Comparison of ENCODE assay signal across 20 cellular contexts in genomic region chr20:9478801-9479200, GRCh38. TPM values are rescaled to one million over a fixed set of nuclear protein-coding genes. Genes with fewer than 3 reads are reported as not detected.
"Had no signal": no experiment of that assay in that cellular context is flagged by ENCODE, and none has a peak within 500 bp of the region (broad histone marks: within the 10 kb centered on the region; RNA-seq: fewer than 3 reads in every experiment).

No MANE protein-coding gene starts in this region.

- H3K27ac ChIP-seq: dorsolateral prefrontal cortex, foreskin keratinocyte, left ventricle myocardium inferior, lower lobe of right lung, pancreas had no signal

- ATAC-seq: esophagus mucosa, foreskin keratinocyte, lower lobe of right lung, pancreas, right cardiac atrium had no signal

- H3K4me3 ChIP-seq: dorsolateral prefrontal cortex, left ventricle myocardium inferior, lower lobe of right lung, pancreas, smooth muscle cell had no signal

- H3K36me3 ChIP-seq: lower lobe of right lung, pancreas had no signal

- H3K4me1 ChIP-seq: foreskin keratinocyte, left ventricle myocardium inferior, lower lobe of right lung, pancreas had no signal

- FAIRE-seq: endometrium, keratinocyte, pancreas had no signal

- H3K4me2 ChIP-seq: smooth muscle cell had no signal

- DNase-seq: cortex of kidney; dorsolateral prefrontal cortex; effector CD8-positive, alpha-beta T cell; foreskin keratinocyte; immature natural killer cell; left ventricle myocardium inferior; lower lobe of right lung; midbrain; naive B cell; occipital lobe; pancreas; right cardiac atrium; stimulated activated CD4-positive, alpha-beta T cell treated with anti-CD3 and anti-CD28 coated beads, Interleukin-2, amount 100 ng/mL, for 48 hours; stimulated activated naive CD4-positive, alpha-beta T cell treated with Interleukin-2 at 50 U/mL for 16 hours; trophoblast cell had no signal

- H3K27me3 ChIP-seq: dorsolateral prefrontal cortex, foreskin keratinocyte, pancreas had no signal

- H3K9me3 ChIP-seq: left ventricle myocardium inferior, lower lobe of right lung, pancreas had no signal

RNA-seq across cellular contexts. Expression of gene LAMP5, which starts 35.6 kb away (rescaled TPM):
- total RNA-seq: esophagus mucosa, foreskin keratinocyte, left ventricle myocardium inferior, progenitor cell of endocrine pancreas, right cardiac atrium had no signal
